Comparison of ENCODE assay signal across 8 cellular contexts in the genomic region with DNA sequence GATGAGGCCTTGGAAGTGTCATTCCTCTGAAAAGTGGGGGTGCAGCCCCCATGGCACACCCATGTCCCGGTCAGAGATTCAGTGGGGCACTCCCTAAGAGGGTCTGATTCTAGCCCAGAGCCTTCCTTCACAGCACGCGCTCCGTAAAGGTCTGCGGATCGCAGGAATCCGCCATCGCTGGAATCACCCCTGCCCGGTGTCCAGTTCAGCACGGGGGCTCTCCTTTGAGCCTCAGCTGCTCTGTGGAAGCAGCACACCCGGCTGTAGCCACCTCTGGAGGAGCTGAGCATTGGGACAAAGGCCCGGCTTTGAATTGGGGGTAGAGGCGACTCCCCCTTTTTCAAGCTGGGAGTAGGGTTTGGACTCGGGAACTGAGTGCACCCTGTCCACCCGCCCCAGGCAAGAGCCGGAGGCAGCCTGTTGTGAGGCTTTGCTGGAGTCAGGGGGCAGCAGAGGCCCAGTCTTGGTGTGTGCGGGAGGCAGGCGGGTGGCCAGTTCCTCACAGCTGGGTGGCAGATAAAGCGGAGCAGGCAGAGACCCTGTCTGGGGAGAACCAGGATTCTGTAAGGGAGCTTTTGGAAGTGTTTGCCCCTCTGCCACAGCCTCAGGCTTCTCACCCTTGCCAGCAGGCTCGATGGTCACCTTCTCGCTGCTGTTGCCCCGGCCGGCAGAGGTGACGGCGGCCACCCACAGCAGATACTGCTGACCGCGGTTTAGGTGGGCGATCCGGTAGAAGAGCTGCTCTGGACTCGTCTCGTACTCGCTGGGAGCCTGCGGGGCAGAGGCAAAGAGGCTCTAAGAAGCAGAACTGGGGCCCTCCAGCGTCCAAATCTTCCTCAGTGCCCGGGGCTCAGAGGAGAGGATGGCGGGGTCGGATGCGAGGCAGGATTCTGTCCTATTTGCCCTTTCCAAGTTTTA.
DNase-seq lines count a peak whose midpoint lies in the region; ATAC-seq lines count a peak whose summit lies in the region.

No MANE protein-coding gene starts in this region.

- peak; percentile 41 for DNase-seq in activated CD4-positive, alpha-beta T cell treated with anti-CD3 and anti-CD28 coated beads for 48 hours
- DNase-seq in activated CD4-positive, alpha-beta T cell treated with anti-CD3 and anti-CD28 coated beads, Interleukin-2, amount 50 U/mL, for 4 hours: no peak
- DNase-seq in NCI-H1105 treated with DMSO at 0.1 percent for 48 hours (lab: John Stamatoyannopoulos, UW) (peak; percentile 22), amygdala (lab: John Stamatoyannopoulos, UW) (peak in 49 of 56 donors; percentile 9 to 83 (median 47)), iris pigment epithelial cell (ENCODE audit: low read depth) (peak; percentile 45), superior temporal gyrus (ENCODE audit: extremely low spot score) (peak; percentile 79)
- DNase-seq in activated T-cell treated with anti-CD3 and anti-CD28 coated beads, Interleukin-2, amount 50 U/mL, for 1 hour: no peak

- ATAC-seq in HG03457 (IDR thresholded peaks at IDR 0.05; ENCODE audit: unreplicated experiment): no peak

Comparison
In these comparisons a context has a peak if more than half of its experiments do, and no peak if none do; other contexts are left out.
1. DNase-seq: peak in activated CD4-positive, alpha-beta T cell treated with anti-CD3 and anti-CD28 coated beads for 48 hours (single experiment), NCI-H1105 treated with DMSO at 0.1 percent for 48 hours (single experiment), amygdala (49 of 56), iris pigment epithelial cell (single experiment) and superior temporal gyrus (single experiment); none in activated CD4-positive, alpha-beta T cell treated with anti-CD3 and anti-CD28 coated beads, Interleukin-2, amount 50 U/mL, for 4 hours (0 of 2) and activated T-cell treated with anti-CD3 and anti-CD28 coated beads, Interleukin-2, amount 50 U/mL, for 1 hour (single experiment).